ENCODE assay signal across 1 cellular context in the genomic region with DNA sequence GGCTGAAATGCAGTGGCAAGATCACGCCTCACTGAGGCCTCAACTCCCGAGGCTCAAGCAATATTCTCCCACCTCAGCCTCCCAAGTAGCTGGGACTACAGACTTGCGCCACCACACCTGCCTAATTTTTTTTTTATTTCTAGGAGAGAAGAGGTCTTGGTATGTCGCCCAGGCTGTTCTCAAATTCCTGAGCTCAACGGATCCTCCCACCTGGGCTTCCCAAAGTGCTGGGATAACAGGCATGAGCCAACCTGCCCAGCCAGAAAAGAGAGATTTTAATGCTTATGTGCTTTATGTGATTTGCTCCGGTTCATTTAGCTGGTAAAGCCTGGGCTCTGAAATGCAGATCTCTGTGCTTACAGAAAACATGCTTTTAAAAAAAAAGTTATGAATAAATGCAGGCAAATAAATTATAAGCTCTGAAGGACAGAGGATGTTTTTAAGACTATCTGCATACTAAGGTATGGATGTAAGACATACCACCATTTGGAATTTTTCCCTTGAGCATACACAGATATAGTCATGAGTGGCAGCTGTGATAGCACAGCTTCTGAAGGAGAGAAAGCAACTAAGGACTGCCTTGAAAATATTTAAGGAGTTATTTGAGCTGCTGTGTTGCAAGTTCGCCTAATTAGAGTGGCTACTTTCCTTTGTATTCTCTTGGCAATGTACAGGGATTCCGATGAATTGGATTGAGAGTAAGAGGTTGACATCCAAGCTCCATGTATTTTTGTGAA.
TF ChIP-seq lines count a peak whose summit lies in the region.

No MANE protein-coding gene starts in this region.

TF ChIP-seq in Ishikawa, 13 proteins besides CTCF, POLR2A, EP300 and RAD21:
- TF ChIP-seq, protein P1, sequence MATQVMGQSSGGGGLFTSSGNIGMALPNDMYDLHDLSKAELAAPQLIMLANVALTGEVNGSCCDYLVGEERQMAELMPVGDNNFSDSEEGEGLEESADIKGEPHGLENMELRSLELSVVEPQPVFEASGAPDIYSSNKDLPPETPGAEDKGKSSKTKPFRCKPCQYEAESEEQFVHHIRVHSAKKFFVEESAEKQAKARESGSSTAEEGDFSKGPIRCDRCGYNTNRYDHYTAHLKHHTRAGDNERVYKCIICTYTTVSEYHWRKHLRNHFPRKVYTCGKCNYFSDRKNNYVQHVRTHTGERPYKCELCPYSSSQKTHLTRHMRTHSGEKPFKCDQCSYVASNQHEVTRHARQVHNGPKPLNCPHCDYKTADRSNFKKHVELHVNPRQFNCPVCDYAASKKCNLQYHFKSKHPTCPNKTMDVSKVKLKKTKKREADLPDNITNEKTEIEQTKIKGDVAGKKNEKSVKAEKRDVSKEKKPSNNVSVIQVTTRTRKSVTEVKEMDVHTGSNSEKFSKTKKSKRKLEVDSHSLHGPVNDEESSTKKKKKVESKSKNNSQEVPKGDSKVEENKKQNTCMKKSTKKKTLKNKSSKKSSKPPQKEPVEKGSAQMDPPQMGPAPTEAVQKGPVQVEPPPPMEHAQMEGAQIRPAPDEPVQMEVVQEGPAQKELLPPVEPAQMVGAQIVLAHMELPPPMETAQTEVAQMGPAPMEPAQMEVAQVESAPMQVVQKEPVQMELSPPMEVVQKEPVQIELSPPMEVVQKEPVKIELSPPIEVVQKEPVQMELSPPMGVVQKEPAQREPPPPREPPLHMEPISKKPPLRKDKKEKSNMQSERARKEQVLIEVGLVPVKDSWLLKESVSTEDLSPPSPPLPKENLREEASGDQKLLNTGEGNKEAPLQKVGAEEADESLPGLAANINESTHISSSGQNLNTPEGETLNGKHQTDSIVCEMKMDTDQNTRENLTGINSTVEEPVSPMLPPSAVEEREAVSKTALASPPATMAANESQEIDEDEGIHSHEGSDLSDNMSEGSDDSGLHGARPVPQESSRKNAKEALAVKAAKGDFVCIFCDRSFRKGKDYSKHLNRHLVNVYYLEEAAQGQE (IDR thresholded peaks at IDR 0.05; ENCODE audit: low read depth): no peak
- TF ChIP-seq CEBPB (IDR thresholded peaks at IDR 0.05) (peak; percentile 54), FOXM1 (IDR thresholded peaks at IDR 0.05; ENCODE audit: borderline replicate concordance, low read depth) (peak; percentile 10; the same call in 1 of the 2 replicates), NFIC (IDR thresholded peaks at IDR 0.05) (0 out of 2 replicates have a peak, but pooled peaks have one; percentile 1), TEAD4 (IDR thresholded peaks at IDR 0.05) (peak; percentile 79), YY1 (IDR thresholded peaks at IDR 0.05; ENCODE audit: low read depth) (no peak)
